ENCODE assay signal across 12 cellular contexts in the genomic region with DNA sequence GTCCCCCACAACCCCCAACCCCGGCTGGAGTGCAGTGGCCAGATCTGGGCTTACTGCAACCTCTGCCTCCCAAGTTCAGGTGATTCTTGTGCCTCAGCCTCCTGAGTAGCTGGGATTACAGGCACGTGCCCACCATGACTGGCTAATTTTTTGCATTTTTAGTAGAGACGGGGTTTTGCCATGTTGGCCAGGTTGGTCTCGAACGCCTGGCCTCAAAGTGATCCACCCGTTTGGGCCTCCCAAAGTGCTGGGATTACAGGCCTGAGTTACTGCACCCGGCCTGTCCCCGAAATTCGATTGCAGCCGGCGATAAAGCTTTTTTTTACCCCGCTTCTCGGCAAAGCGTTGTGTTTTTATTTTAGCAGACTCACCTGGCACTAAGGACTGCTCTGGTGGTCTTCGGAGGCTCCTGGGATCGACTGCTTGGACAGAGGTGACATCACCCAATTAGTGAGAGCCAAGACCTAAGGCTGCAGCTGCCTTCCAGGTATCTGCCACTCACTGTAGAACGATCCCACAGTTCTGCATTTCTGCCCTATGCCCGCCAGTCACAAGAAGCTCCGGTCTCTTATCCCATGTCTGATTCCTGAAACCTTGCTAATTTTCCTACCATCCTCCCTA.
A peak's percentile ranks its signal among the peaks of the same experiment; 100 is the strongest.
DNase-seq lines count a peak whose midpoint lies in the region; ATAC-seq lines count a peak whose summit lies in the region.
"Had no signal": no experiment of that assay in that cellular context is flagged by ENCODE, and none has a peak within 500 bp of the region (broad histone marks: within the 10 kb centered on the region; RNA-seq: fewer than 3 reads in every experiment).

No MANE protein-coding gene starts in this region.

- H3K4me3 Mint-ChIP-seq in activated CD8-positive, alpha-beta T cell treated with anti-CD3 and anti-CD28 coated beads, Interleukin-2, amount 10 ng/mL, durations not matched to agents 7 days and 5 days, result peak overlapping the region; percentile 15
- H3K4me3 Mint-ChIP-seq in stimulated activated naive B cell treated with anti-CD40 and anti-IgM and Interleukin-4, amounts not matched to agents 10 μg/mL and 1 μg/mL and 100 μg/mL, for 72 hours, result no peak overlapping the region
- H3K4me3 Mint-ChIP-seq in activated T-helper 17 cell treated with anti-CD3 and anti-CD28 coated beads, Interleukin-2, amount 50 U/mL, for 72 hours, result no peak overlapping the region

- DNase-seq in stimulated activated CD4-positive, alpha-beta T cell treated with anti-CD3 and anti-CD28 coated beads, Interleukin-15, amount 100 ng/mL, for 24 hours, result peak; percentile 39
- no peak for DNase-seq in stimulated activated CD4-positive, alpha-beta T cell treated with anti-CD3 and anti-CD28 coated beads, Interleukin-12 subunit alpha, Interleukin-12 subunit beta, amount 100 ng/mL, for 4 hours
- peak; percentile 40 for DNase-seq in activated CD8-positive, alpha-beta T cell treated with anti-CD3 and anti-CD28 coated beads, Interleukin-2, amount 10 ng/mL, durations not matched to agents 7 days and 5 days
- DNase-seq in islet precursor cell (peak; percentile 74), NCI-H1417 treated with DMSO at 0.1 percent for 48 hours (lab: John Stamatoyannopoulos, UW) (no peak), NCI-H2081 treated with DMSO at 0.1 percent for 48 hours (lab: John Stamatoyannopoulos, UW) (no peak)
- peak; percentile 46 for DNase-seq in stimulated activated naive B cell treated with anti-CD40 and anti-IgM and Interleukin-4, amounts not matched to agents 10 μg/mL and 1 μg/mL and 100 μg/mL, for 72 hours
- DNase-seq: AML-193, SW 1271, testis had no signal

- no peaks in the 10 kb centered on the region for H3K9me3 Mint-ChIP-seq in activated CD8-positive, alpha-beta T cell treated with anti-CD3 and anti-CD28 coated beads, Interleukin-2, amount 10 ng/mL, durations not matched to agents 7 days and 5 days (ENCODE audit: insufficient read depth)
- peaks cover 0 to 8% of the 10 kb centered on the region in 2 donors for H3K9me3 Mint-ChIP-seq in stimulated activated naive B cell treated with anti-CD40 and anti-IgM and Interleukin-4, amounts not matched to agents 10 μg/mL and 1 μg/mL and 100 μg/mL, for 72 hours
- H3K9me3 Mint-ChIP-seq in activated T-helper 17 cell treated with anti-CD3 and anti-CD28 coated beads, Interleukin-2, amount 50 U/mL, for 72 hours, result peaks cover 4% of the 10 kb centered on the region

- H3K27me3 Mint-ChIP-seq in activated CD8-positive, alpha-beta T cell treated with anti-CD3 and anti-CD28 coated beads, Interleukin-2, amount 10 ng/mL, durations not matched to agents 7 days and 5 days (ENCODE audit: low read depth), result no peaks in the 10 kb centered on the region
- no peaks in the 10 kb centered on the region for H3K27me3 Mint-ChIP-seq in stimulated activated naive B cell treated with anti-CD40 and anti-IgM and Interleukin-4, amounts not matched to agents 10 μg/mL and 1 μg/mL and 100 μg/mL, for 72 hours
- H3K27me3 Mint-ChIP-seq in activated T-helper 17 cell treated with anti-CD3 and anti-CD28 coated beads, Interleukin-2, amount 50 U/mL, for 72 hours, result no peaks in the 10 kb centered on the region

- peaks cover 10% of the 10 kb centered on the region for H3K36me3 Mint-ChIP-seq in activated CD8-positive, alpha-beta T cell treated with anti-CD3 and anti-CD28 coated beads, Interleukin-2, amount 10 ng/mL, durations not matched to agents 7 days and 5 days (ENCODE audit: low read depth)
- peaks cover 17 to 20% of the 10 kb centered on the region in 2 donors for H3K36me3 Mint-ChIP-seq in stimulated activated naive B cell treated with anti-CD40 and anti-IgM and Interleukin-4, amounts not matched to agents 10 μg/mL and 1 μg/mL and 100 μg/mL, for 72 hours
- H3K36me3 Mint-ChIP-seq in activated T-helper 17 cell treated with anti-CD3 and anti-CD28 coated beads, Interleukin-2, amount 50 U/mL, for 72 hours (ENCODE audit: low read depth), result peaks cover 5% of the 10 kb centered on the region

- CTCF ChIA-PET in activated CD8-positive, alpha-beta T cell treated with anti-CD3 and anti-CD28 coated beads, Interleukin-2, amount 10 ng/mL, durations not matched to agents 7 days and 5 days (lab: Charles Lee), result interaction anchor here (2.7 kb wide), 1 partner anchor 105 kb away, joined by 16 read pairs; a partner anchor contains a TSS

- POLR2A ChIA-PET in activated CD8-positive, alpha-beta T cell treated with anti-CD3 and anti-CD28 coated beads, Interleukin-2, amount 10 ng/mL, durations not matched to agents 7 days and 5 days (lab: Charles Lee), result interaction anchor here (0.9 to 6.2 kb wide), 17 partner anchors 10 to 351 kb away, joined by 3 to 253 read pairs (median 17); a partner anchor contains a TSS

- peaks cover 18% of the 10 kb centered on the region for H3K4me1 Mint-ChIP-seq in activated CD8-positive, alpha-beta T cell treated with anti-CD3 and anti-CD28 coated beads, Interleukin-2, amount 10 ng/mL, durations not matched to agents 7 days and 5 days (ENCODE audit: low read depth)
- peaks cover 7 to 11% of the 10 kb centered on the region in 2 donors for H3K4me1 Mint-ChIP-seq in stimulated activated naive B cell treated with anti-CD40 and anti-IgM and Interleukin-4, amounts not matched to agents 10 μg/mL and 1 μg/mL and 100 μg/mL, for 72 hours
- H3K4me1 Mint-ChIP-seq in activated T-helper 17 cell treated with anti-CD3 and anti-CD28 coated beads, Interleukin-2, amount 50 U/mL, for 72 hours, result peaks cover 10% of the 10 kb centered on the region

- ATAC-seq in activated CD8-positive, alpha-beta T cell treated with anti-CD3 and anti-CD28 coated beads, Interleukin-2, amount 10 ng/mL, durations not matched to agents 7 days and 5 days, result no peak
- no peak for ATAC-seq in stimulated activated naive B cell treated with anti-CD40 and anti-IgM and Interleukin-4, amounts not matched to agents 10 μg/mL and 1 μg/mL and 100 μg/mL, for 72 hours (replicated peaks)
- no peak for ATAC-seq in activated T-helper 17 cell treated with anti-CD3 and anti-CD28 coated beads, Interleukin-2, amount 50 U/mL, for 72 hours (replicated peaks)
- ATAC-seq: HCT116 had no signal

- peak overlapping the region; percentile 67 for H3K27ac Mint-ChIP-seq in activated CD8-positive, alpha-beta T cell treated with anti-CD3 and anti-CD28 coated beads, Interleukin-2, amount 10 ng/mL, durations not matched to agents 7 days and 5 days
- no peak overlapping the region for H3K27ac Mint-ChIP-seq in stimulated activated naive B cell treated with anti-CD40 and anti-IgM and Interleukin-4, amounts not matched to agents 10 μg/mL and 1 μg/mL and 100 μg/mL, for 72 hours
- no peak overlapping the region for H3K27ac Mint-ChIP-seq in activated T-helper 17 cell treated with anti-CD3 and anti-CD28 coated beads, Interleukin-2, amount 50 U/mL, for 72 hours

Comparison
In these comparisons a context has a peak if more than half of its experiments do, and no peak if none do; other contexts are left out.
1. DNase-seq: peak in stimulated activated CD4-positive, alpha-beta T cell treated with anti-CD3 and anti-CD28 coated beads, Interleukin-15, amount 100 ng/mL, for 24 hours (single experiment), activated CD8-positive, alpha-beta T cell treated with anti-CD3 and anti-CD28 coated beads, Interleukin-2, amount 10 ng/mL, durations not matched to agents 7 days and 5 days (single experiment), islet precursor cell (single experiment) and stimulated activated naive B cell treated with anti-CD40 and anti-IgM and Interleukin-4, amounts not matched to agents 10 μg/mL and 1 μg/mL and 100 μg/mL, for 72 hours (single experiment); none in stimulated activated CD4-positive, alpha-beta T cell treated with anti-CD3 and anti-CD28 coated beads, Interleukin-12 subunit alpha, Interleukin-12 subunit beta, amount 100 ng/mL, for 4 hours (single experiment), NCI-H1417 treated with DMSO at 0.1 percent for 48 hours (single experiment) and NCI-H2081 treated with DMSO at 0.1 percent for 48 hours (single experiment).